1 cellular context compared by ENCODE assay signal in genomic region chr11:65821107-65821506, GRCh38.
TF ChIP-seq lines count a peak whose summit lies in the region.

No MANE protein-coding gene starts in this region.

TF ChIP-seq in H1, 55 proteins besides CTCF, POLR2A, EP300 and RAD21:
- no peak for TF ChIP-seq ATF3 (IDR thresholded peaks at IDR 0.05; ENCODE audit: insufficient read depth, low read depth, low read length)
- TF ChIP-seq SUZ12 (IDR thresholded peaks at IDR 0.05; ENCODE audit: low read length), result no peak
- no peak for TF ChIP-seq CHD7 (IDR thresholded peaks at IDR 0.05; ENCODE audit: insufficient replicate concordance, low read length)
- TF ChIP-seq ASH2L (IDR thresholded peaks at IDR 0.05; ENCODE audit: low read length), result no peak
- no peak for TF ChIP-seq TEAD4 (IDR thresholded peaks at IDR 0.05; ENCODE audit: low read depth, low read length)
- no peak for TF ChIP-seq YY1 (IDR thresholded peaks at IDR 0.05; ENCODE audit: low read depth, low read length)
- TF ChIP-seq KDM1A (IDR thresholded peaks at IDR 0.05; ENCODE audit: borderline replicate concordance, low read length), result no peak
- no peak for TF ChIP-seq KDM4A (IDR thresholded peaks at IDR 0.05; ENCODE audit: low read depth, low read length, severe bottlenecking)
- TF ChIP-seq SRF (IDR thresholded peaks at IDR 0.05; ENCODE audit: low read depth, low read length), result no peak
- no peak for TF ChIP-seq EGR1 (IDR thresholded peaks at IDR 0.05; ENCODE audit: borderline replicate concordance, low read depth, low read length)
- TF ChIP-seq POLR2AphosphoS5 (IDR thresholded peaks at IDR 0.05; ENCODE audit: low read depth, low read length), result no peak
- no peak for TF ChIP-seq MAX (IDR thresholded peaks at IDR 0.05)
- no peak for TF ChIP-seq TAF7 (optimal IDR thresholded peaks at IDR 0.05; ENCODE audit: borderline replicate concordance, low read depth, low read length)
- TF ChIP-seq SAP30 (IDR thresholded peaks at IDR 0.05; ENCODE audit: insufficient read depth, insufficient replicate concordance, low read length), result no peak
- no peak for TF ChIP-seq BACH1 (IDR thresholded peaks at IDR 0.05; ENCODE audit: low read length)
- no peak for TF ChIP-seq USF2 (IDR thresholded peaks at IDR 0.05; ENCODE audit: low read length)
- TF ChIP-seq PHF8 (conservative IDR thresholded peaks at IDR 0.05; ENCODE audit: low read depth, low read length), result no peak
- TF ChIP-seq CTBP2 (IDR thresholded peaks at IDR 0.05; ENCODE audit: borderline replicate concordance, insufficient read depth, insufficient read length, low read length), result no peak
